Comparison of ENCODE assay signal across 7 cellular contexts in genomic region chr2:159807183-159808037, GRCh38. TPM values are rescaled to one million over a fixed set of nuclear protein-coding genes. Genes with fewer than 3 reads are reported as not detected.
A peak's percentile ranks its signal among the peaks of the same experiment; 100 is the strongest.
DNase-seq lines count a peak whose midpoint lies in the region; ATAC-seq and TF ChIP-seq lines count a peak whose summit lies in the region.

No MANE protein-coding gene starts in this region.

- peak; percentile 37 for DNase-seq in DND-41
- peak; percentile 76 for DNase-seq in PC-3
- peak; percentile 81 for DNase-seq in endodermal cell
- peak; percentile 46 for DNase-seq in midbrain (lab: John Stamatoyannopoulos, UW)

- H3K79me2 ChIP-seq in DND-41 (ENCODE audit: insufficient read depth, low read length), result no peaks in the 10 kb centered on the region
- H3K79me2 ChIP-seq in PC-3 (ENCODE audit: low read length), result no peaks in the 10 kb centered on the region

- no peak overlapping the region for H3K4me3 Mint-ChIP-seq in endodermal cell

- TF ChIP-seq CTCF in DND-41 (IDR thresholded peaks at IDR 0.05; ENCODE audit: borderline replicate concordance, extremely low read depth, low read length, poor library complexity, severe bottlenecking) (peak; percentile 72), PC-3 (conservative IDR thresholded peaks at IDR 0.05; ENCODE audit: low read depth, low read length) (peak; percentile 87), endodermal cell (conservative IDR thresholded peaks at IDR 0.05) (peak; percentile 95)

- no peaks in the 10 kb centered on the region for H3K4me1 Mint-ChIP-seq in endodermal cell

- H3K4me3 ChIP-seq in DND-41 (ENCODE audit: low read depth in 1 of 2, low read length in 2 of 2) (no peak overlapping the region), PC-3 (ENCODE audit: low read length) (no peak overlapping the region), endodermal cell (ENCODE audit: low read length) (no peak overlapping the region)

- H3K4me2 ChIP-seq in DND-41 (ENCODE audit: insufficient read depth, low read length), result no peak overlapping the region
- H3K4me2 ChIP-seq in PC-3 (ENCODE audit: low read length), result no peak overlapping the region

- H3K9ac ChIP-seq in DND-41 (ENCODE audit: low read depth, low read length) (no peak overlapping the region), PC-3 (ENCODE audit: low read length) (no peak overlapping the region), endodermal cell (ENCODE audit: extremely low read depth, low read length, poor library complexity, severe bottlenecking) (no peak overlapping the region)

- H3K27me3 ChIP-seq in DND-41 (ENCODE audit: insufficient read depth, low read length, poor library complexity), result no peaks in the 10 kb centered on the region
- H3K27me3 ChIP-seq in PC-3 (ENCODE audit: low read length), result no peaks in the 10 kb centered on the region
- H3K27me3 ChIP-seq in endodermal cell (ENCODE audit: control insufficient read depth, insufficient read depth, low read length, poor library complexity, severe bottlenecking), result no peaks in the 10 kb centered on the region

- H4K20me1 ChIP-seq in DND-41 (ENCODE audit: insufficient read depth, low read length), result no peaks in the 10 kb centered on the region
- H4K20me1 ChIP-seq in PC-3 (ENCODE audit: low read length), result no peaks in the 10 kb centered on the region

- H3K27ac ChIP-seq in DND-41 (ENCODE audit: low read length) (no peak overlapping the region), PC-3 (ENCODE audit: low read length) (no peak overlapping the region), endodermal cell (ENCODE audit: low read depth, low read length) (no peak overlapping the region)

- H3K36me3 ChIP-seq in DND-41 (ENCODE audit: insufficient read depth, low read length), result no peaks in the 10 kb centered on the region
- no peaks in the 10 kb centered on the region for H3K36me3 ChIP-seq in PC-3 (ENCODE audit: low read depth, low read length)
- no peaks in the 10 kb centered on the region for H3K36me3 ChIP-seq in endodermal cell (ENCODE audit: control insufficient read depth, insufficient read depth, low read length)

- H3K27ac Mint-ChIP-seq in endodermal cell, result no peak overlapping the region

- intact Hi-C loops in PC-3 (cut with micrococcal nuclease), result loop anchor here (1.0 to 5.0 kb wide), 3 partner anchors 50 to 161 kb away; no protein-coding TSS in a partner anchor

- no peaks in the 10 kb centered on the region for H3F3A ChIP-seq in PC-3 (ENCODE audit: low read length, unreplicated experiment)

- no peaks in the 10 kb centered on the region for H3K27me3 Mint-ChIP-seq in endodermal cell (ENCODE audit: insufficient read depth)

- POLR2A ChIA-PET in PC-3 (lab: Charles Lee; ENCODE audit: unreplicated experiment), result no interaction called here

- CTCF ChIA-PET in PC-3 (lab: Charles Lee), result no interaction called here

- no peaks in the 10 kb centered on the region for H3K4me1 ChIP-seq in DND-41 (ENCODE audit: insufficient read depth, low read length)
- H3K4me1 ChIP-seq in PC-3 (ENCODE audit: insufficient read depth, low read length), result no peaks in the 10 kb centered on the region
- no peaks in the 10 kb centered on the region for H3K4me1 ChIP-seq in endodermal cell (ENCODE audit: control insufficient read depth, insufficient read depth, low read length)

- H3K36me3 Mint-ChIP-seq in endodermal cell (ENCODE audit: low read depth), result no peaks in the 10 kb centered on the region

- H2AFZ ChIP-seq in DND-41 (ENCODE audit: low read depth, low read length) (peak overlapping the region; percentile 14; the same call in 1 of the 2 replicates), PC-3 (ENCODE audit: low read length) (no peak overlapping the region)

- no peaks in the 10 kb centered on the region for H3K9me3 ChIP-seq in DND-41 (ENCODE audit: insufficient read depth, low read length, severe bottlenecking)
- H3K9me3 ChIP-seq in PC-3 (ENCODE audit: low read length), result no peaks in the 10 kb centered on the region
- H3K9me3 ChIP-seq in endodermal cell (ENCODE audit: control insufficient read depth, low read length), result no peaks in the 10 kb centered on the region

- H3K9me2 ChIP-seq in PC-3 (replicated peaks; ENCODE audit: low read length), result no peaks in the 10 kb centered on the region

- ATAC-seq in DND-41 (ENCODE audit: insufficient read depth, low read depth), result peak; percentile 67
- ATAC-seq in HG02678 (IDR thresholded peaks at IDR 0.05; ENCODE audit: unreplicated experiment), result peak; percentile 41
- ATAC-seq in PC-3, result peak; percentile 71
- ATAC-seq in GM18498 (IDR thresholded peaks at IDR 0.05; ENCODE audit: unreplicated experiment), result no peak
- ATAC-seq in GM21515 (IDR thresholded peaks at IDR 0.05; ENCODE audit: unreplicated experiment), result no peak

- H3K9me3 Mint-ChIP-seq in endodermal cell, result no peaks in the 10 kb centered on the region

- WGBS in endodermal cell (ENCODE audit: insufficient coverage in 1 of 2, insufficient read length in 1 of 2), 2 experiments, result 72 to 100% methylated on average over 1 to 4 of the region's 4 CpGs

- no TSS peak for BruUV-seq in PC-3 (replicated peaks; lab: Mats Ljungman, UMichigan)

RNA-seq across cellular contexts. Expression of gene CD302, which starts 9.4 kb away (rescaled TPM):
- 7.4 and 8.5 TPM in 2 replicates for total RNA-seq in PC-3 (2014; rRNA removed)
- 1 to 10 TPM; 1.9 to 2.7 TPM for total RNA-seq in endodermal cell
- polyA plus RNA-seq in endodermal cell (2013, experiment 1 of 2), result 1.5 TPM
- polyA plus RNA-seq in endodermal cell (2013, experiment 2 of 2), result 1.6 TPM

Comparison
In these comparisons a context has a peak if more than half of its experiments do, and no peak if none do; other contexts are left out.
1. ATAC-seq: peak in DND-41 (single experiment), HG02678 (single experiment) and PC-3 (single experiment); none in GM18498 (single experiment) and GM21515 (single experiment).
2. Peak in every context shown above with its lines, with median percentiles within 50 percentile points of each other: DNase-seq and CTCF ChIP-seq.